ENCODE assay signal across 17 cellular contexts in the genomic region with DNA sequence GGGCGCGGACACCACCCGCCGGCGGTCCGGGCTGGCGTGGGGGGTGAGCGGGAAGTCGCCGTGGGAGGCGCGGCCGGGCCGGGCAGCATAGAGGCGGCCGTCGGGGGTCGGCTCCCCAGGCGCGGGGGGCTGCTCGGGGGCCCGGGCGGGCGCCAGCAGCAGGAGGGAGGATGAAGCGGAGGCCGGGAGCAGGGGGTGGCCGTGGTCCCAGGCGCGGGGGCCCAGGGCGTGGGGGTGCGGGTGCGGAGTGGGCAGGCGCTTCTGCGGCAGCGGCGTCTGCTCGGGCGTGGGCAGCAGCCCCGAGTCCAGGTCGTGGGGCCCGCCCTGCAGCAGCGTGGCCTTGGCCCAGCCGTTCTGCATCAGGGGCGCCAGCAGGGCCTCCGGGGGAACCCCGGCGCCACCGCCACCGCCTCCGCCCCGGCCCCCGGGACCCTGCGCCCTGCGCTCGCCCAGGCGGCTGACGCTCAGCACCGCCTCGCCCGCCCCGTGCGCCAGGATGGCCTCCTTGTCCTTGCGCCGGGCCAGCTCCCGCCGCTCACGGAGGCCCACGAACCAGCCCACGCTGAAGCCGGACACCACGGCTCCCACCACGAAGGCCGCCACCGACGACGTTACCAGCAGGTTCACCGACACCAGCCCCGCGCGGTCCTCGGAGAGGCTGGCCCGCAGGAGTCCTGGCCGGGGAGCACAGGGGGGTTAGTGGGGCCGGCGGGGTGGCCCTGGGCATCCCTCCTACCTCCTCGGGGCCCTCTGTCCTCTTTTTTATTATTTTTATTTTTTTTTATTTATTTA. TPM values are rescaled to one million over a fixed set of nuclear protein-coding genes. Genes with fewer than 3 reads are reported as not detected.
DNase-seq lines count a peak whose midpoint lies in the region; ATAC-seq and TF ChIP-seq lines count a peak whose summit lies in the region.
"Had no signal": no experiment of that assay in that cellular context is flagged by ENCODE, and none has a peak within 500 bp of the region (broad histone marks: within the 10 kb centered on the region; RNA-seq: fewer than 3 reads in every experiment).

No MANE protein-coding gene starts in this region.

- H4K20me1 ChIP-seq in hepatocyte (ENCODE audit: insufficient read depth, poor library complexity, severe bottlenecking): no peaks in the 10 kb centered on the region
- H4K20me1 ChIP-seq: BLaER1 had no signal

- peak overlapping the region in 1 of 12 donors; percentile 47 for H3K4me3 ChIP-seq in heart left ventricle
- H3K4me3 ChIP-seq in NB4 (ENCODE audit: low read depth, low read length): no peak overlapping the region
- no peak overlapping the region for H3K4me3 ChIP-seq in hepatocyte
- no peak overlapping the region for H3K4me3 ChIP-seq in Caco-2 (ENCODE audit: low read depth, low read length)
- H3K4me3 ChIP-seq: BLaER1 had no signal

- POLR2A ChIA-PET in Caco-2 (lab: Charles Lee): no interaction called here

- peaks cover 0 to 18% (median 1%) of the 10 kb centered on the region in 12 donors for H3K4me1 ChIP-seq in heart left ventricle
- no peaks in the 10 kb centered on the region for H3K4me1 ChIP-seq in hepatocyte (ENCODE audit: insufficient read depth)
- peaks cover 6% of the 10 kb centered on the region; the same call in 1 of the 2 replicates for H3K4me1 ChIP-seq in Caco-2

- H3K4me1 Mint-ChIP-seq in Caco-2 (ENCODE audit: low read depth, unreplicated experiment): no peaks in the 10 kb centered on the region

- H2AFZ ChIP-seq in hepatocyte: no peak overlapping the region

- H3K4me3 Mint-ChIP-seq in Caco-2 (ENCODE audit: unreplicated experiment): no peak overlapping the region
- H3K4me3 Mint-ChIP-seq: CD4-positive, alpha-beta T cell had no signal

- DNase-seq in Right ventricle myocardium inferior (ENCODE audit: missing footprints) (peak; percentile 37), heart left ventricle (no peak), NB4 (ENCODE audit: low read depth) (peak; percentile 33), hepatocyte (ENCODE audit: low spot score) (peak; percentile 1), Caco-2 (no peak), SHP77 (lab: John Stamatoyannopoulos, UW) (no peak), epidermal melanocyte (ENCODE audit: insufficient read length, low spot score) (no peak)
- DNase-seq: 8988T; CD4-positive, alpha-beta T cell; DMS153; DMS79 treated with DMSO at 0.1 percent for 48 hours; EL; GDM1; IMR-90; KG1 had no signal

- no peak overlapping the region for H3K27ac Mint-ChIP-seq in Caco-2 (ENCODE audit: unreplicated experiment)
- H3K27ac Mint-ChIP-seq: CD4-positive, alpha-beta T cell had no signal

- H3K27me3 Mint-ChIP-seq in Caco-2 (ENCODE audit: insufficient read depth, unreplicated experiment): no peaks in the 10 kb centered on the region

- H3K9me3 Mint-ChIP-seq in Caco-2 (ENCODE audit: unreplicated experiment): no peaks in the 10 kb centered on the region
- H3K9me3 Mint-ChIP-seq: CD4-positive, alpha-beta T cell had no signal

- BruUV-seq in Caco-2 (replicated peaks; lab: Mats Ljungman, UMichigan): no TSS peak

- H3K27ac ChIP-seq in heart left ventricle: peak overlapping the region in 1 of 12 donors; percentile 64
- no peak overlapping the region for H3K27ac ChIP-seq in hepatocyte
- H3K27ac ChIP-seq: BLaER1 had no signal

- no peaks in the 10 kb centered on the region for H3K36me3 Mint-ChIP-seq in Caco-2 (ENCODE audit: insufficient read depth, unreplicated experiment)

- H3K36me3 ChIP-seq in heart left ventricle (peaks cover 0 to 21% (median 2%) of the 10 kb centered on the region in 9 donors), hepatocyte (replicated peaks; ENCODE audit: insufficient read depth, low read depth) (no peaks in the 10 kb centered on the region), Caco-2 (ENCODE audit: control insufficient read depth, insufficient read depth, low read length) (no peaks in the 10 kb centered on the region)
- H3K36me3 ChIP-seq: BLaER1 had no signal

- TF ChIP-seq CTCF in heart left ventricle (IDR thresholded peaks at IDR 0.05): no peak
- TF ChIP-seq CTCF in NB4 (IDR thresholded peaks at IDR 0.05; ENCODE audit: low read depth, low read length): no peak
- TF ChIP-seq CTCF in hepatocyte (IDR thresholded peaks at IDR 0.05; ENCODE audit: poor library complexity): no peak
- no peak for TF ChIP-seq CTCF in Caco-2 (IDR thresholded peaks at IDR 0.05; ENCODE audit: insufficient read depth in 1 of 2, low read depth in 1 of 2, low read length in 1 of 2, severe bottlenecking in 1 of 2, unreplicated experiment in 1 of 2)

- ATAC-seq in Right ventricle myocardium inferior (no peak), heart left ventricle (no peak)
- ATAC-seq: HCT116 had no signal

- CTCF ChIA-PET in Caco-2 (lab: Charles Lee): no interaction called here

- H3K79me2 ChIP-seq in hepatocyte: no peaks in the 10 kb centered on the region

- H3K9me2 ChIP-seq in hepatocyte (replicated peaks; ENCODE audit: insufficient read depth): no peaks in the 10 kb centered on the region

- TF ChIP-seq POLR2A in heart left ventricle (IDR thresholded peaks at IDR 0.05) (no peak), NB4 (IDR thresholded peaks at IDR 0.05; ENCODE audit: extremely low read depth, insufficient read length) (no peak)

- 94 to 96% (median 95%) methylated on average over 71 to 86 of the region's 86 CpGs for WGBS in heart left ventricle, 4 donors
- WGBS in hepatocyte (ENCODE audit: low lambda C conversion rate, missing lambda C conversion rate): 98% methylated on average over 22 of the region's 86 CpGs

- peaks cover 0 to 14% (median 3%) of the 10 kb centered on the region in 12 donors for H3K9me3 ChIP-seq in heart left ventricle
- no peaks in the 10 kb centered on the region for H3K9me3 ChIP-seq in hepatocyte (ENCODE audit: low read depth)
- no peaks in the 10 kb centered on the region for H3K9me3 ChIP-seq in Caco-2

- H3K27me3 ChIP-seq in heart left ventricle (peaks cover 0 to 5% (median 0%) of the 10 kb centered on the region in 9 donors), hepatocyte (no peaks in the 10 kb centered on the region), Caco-2 (replicated peaks; ENCODE audit: control insufficient read depth, insufficient read depth, low read length) (no peaks in the 10 kb centered on the region)
- H3K27me3 ChIP-seq: BLaER1 had no signal

- intact Hi-C loops in Right ventricle myocardium inferior (cut with DNase I) (no loop called here), heart left ventricle (cut with DNase I) (no loop called here), Caco-2 (cut with micrococcal nuclease; ENCODE audit: unreplicated experiment) (no loop called here)

- no peak overlapping the region for H3K4me2 ChIP-seq in hepatocyte
- H3K4me2 ChIP-seq: BLaER1 had no signal

RNA-seq across cellular contexts. Expression of gene LRG1, which starts 4.2 kb away (rescaled TPM):
- total RNA-seq in Right ventricle myocardium inferior (0.73 TPM), heart left ventricle (1 to 10 TPM in 2 of 9 donors, under 1 TPM in 7; 0.15 to 1.7 (median 0.36) TPM), hepatocyte (5.4 and 6.3 TPM in 2 replicates), Caco-2 (2022) (0.32 and 0.61 TPM in 2 replicates)
- polyA plus RNA-seq in heart left ventricle (under 1 TPM; 0.23 to 0.30 TPM), hepatocyte (9.8 and 11.4 TPM in 2 replicates)
- total RNA-seq: CD4-positive, alpha-beta T cell; IMR-90 had no signal
- polyA plus RNA-seq: IMR-90 had no signal

RNA-seq across cellular contexts. Expression of gene PLIN5, which starts 9.0 kb away (rescaled TPM):
- total RNA-seq in Right ventricle myocardium inferior: 50.4 TPM
- 10 to 100 TPM; 26.0 to 88.6 (median 42.7) TPM for total RNA-seq in heart left ventricle
- polyA plus RNA-seq in heart left ventricle: 10 to 100 TPM; 17.5 to 65.0 TPM
- 2.1 and 5.8 TPM in 2 replicates for total RNA-seq in hepatocyte
- polyA plus RNA-seq in hepatocyte: 6.1 and 6.4 TPM in 2 replicates
- 0.73 and 0.84 TPM in 2 replicates for total RNA-seq in Caco-2 (2022)
- total RNA-seq: IMR-90 had no signal
- polyA plus RNA-seq: IMR-90 had no signal

RNA-seq across cellular contexts. Expression of gene SEMA6B, which starts 15.4 kb away (rescaled TPM):
- total RNA-seq in Right ventricle myocardium inferior (16.7 TPM), heart left ventricle (10 to 100 TPM in 5 of 9 donors, 1 to 10 TPM in 4; 6.4 to 29.7 (median 10.1) TPM), hepatocyte (2.9 and 3.2 TPM in 2 replicates), Caco-2 (2022) (0.39 and 0.44 TPM in 2 replicates)
- polyA plus RNA-seq in heart left ventricle (10 to 100 TPM in 1 of 2 donors, 1 to 10 TPM in 1; 6.0 to 16.5 TPM), hepatocyte (0.50 and 1.4 TPM in 2 replicates)

RNA-seq across cellular contexts. Expression of gene PLIN4, which starts 25.8 kb away (rescaled TPM):
- total RNA-seq in Right ventricle myocardium inferior: 241 TPM
- total RNA-seq in heart left ventricle: 100 to 1,000 TPM; 110 to 292 (median 174) TPM
- polyA plus RNA-seq in heart left ventricle: 100 to 1,000 TPM in 1 of 2 donors, 10 to 100 TPM in 1; 55.5 to 241 TPM
- 0.17 and 0.60 TPM in 2 replicates for total RNA-seq in hepatocyte
- 0.27 and 0.55 TPM in 2 replicates for polyA plus RNA-seq in hepatocyte
- total RNA-seq in Caco-2 (2022): 0.09 and 0.21 TPM in 2 replicates
- total RNA-seq: CD4-positive, alpha-beta T cell had no signal

Comparison
In these comparisons a context has a peak if more than half of its experiments do, and no peak if none do; other contexts are left out.
1. DNase-seq: peak in Right ventricle myocardium inferior (single experiment), NB4 (single experiment) and hepatocyte (single experiment); none in heart left ventricle (0 of 5), Caco-2 (0 of 2), SHP77 (0 of 2) and epidermal melanocyte (single experiment).